20 cellular contexts compared by ENCODE assay signal in the genomic region with DNA sequence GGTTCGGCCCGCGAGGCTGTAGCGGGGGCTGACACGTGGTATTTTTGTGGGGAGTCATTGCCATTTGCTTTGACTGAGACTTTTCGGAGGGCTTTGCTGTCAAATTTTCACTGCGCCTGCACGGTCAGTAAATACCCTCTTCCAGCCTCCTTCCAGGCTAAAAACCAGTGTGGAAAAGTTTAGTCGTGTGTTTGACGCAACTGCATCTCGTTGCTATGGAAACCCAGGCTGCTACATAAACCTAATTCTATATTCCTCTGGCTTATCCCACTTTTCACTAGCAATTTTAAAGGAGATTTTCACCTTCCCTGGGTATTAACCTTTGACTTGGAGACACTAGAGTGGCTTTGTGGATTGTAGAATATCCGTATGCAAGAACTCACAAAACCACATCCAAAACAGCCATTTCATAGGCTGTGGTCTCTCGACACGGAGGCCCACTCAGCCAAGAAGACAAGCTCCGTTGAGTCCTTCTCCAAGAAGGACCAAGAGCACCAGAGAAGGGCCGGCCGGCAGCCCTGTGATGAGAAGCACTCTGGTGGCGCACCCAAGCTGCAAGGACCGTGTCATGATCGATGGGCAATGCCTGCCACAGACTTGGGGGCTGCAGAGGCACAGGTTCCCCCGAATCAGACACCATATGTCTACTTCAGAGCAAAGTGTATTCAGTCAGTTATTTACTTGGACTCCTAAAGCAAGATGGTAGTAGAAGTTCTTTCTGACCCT. TPM values are rescaled to one million over a fixed set of nuclear protein-coding genes. Genes with fewer than 3 reads are reported as not detected.
DNase-seq lines count a peak whose midpoint lies in the region; TF ChIP-seq lines count a peak whose summit lies in the region.
"Had no signal": no experiment of that assay in that cellular context is flagged by ENCODE, and none has a peak within 500 bp of the region (broad histone marks: within the 10 kb centered on the region; RNA-seq: fewer than 3 reads in every experiment).

No MANE protein-coding gene starts in this region.

- peaks cover 15% of the 10 kb centered on the region for H3K4me1 Mint-ChIP-seq in activated CD4-positive, alpha-beta T cell treated with anti-CD3 and anti-CD28 coated beads, Interleukin-2, amount 10 ng/mL, durations not matched to agents 24 days and 14 days
- H3K4me1 Mint-ChIP-seq in neural crest cell, result peaks cover 25% of the 10 kb centered on the region

- CTCF ChIA-PET in RWPE1 (lab: Yijun Ruan, JAX), result interaction anchor here (0.6 to 0.9 kb wide), 2 partner anchors 8 to 283 kb away, joined by 3 to 7 read pairs; no protein-coding TSS in a partner anchor

- DNase-seq in activated CD4-positive, alpha-beta T cell treated with anti-CD3 and anti-CD28 coated beads, Interleukin-2, amount 10 ng/mL, durations not matched to agents 24 days and 14 days, result peak; percentile 52
- DNase-seq in activated CD4-positive, alpha-beta T cell treated with anti-CD3 and anti-CD28 coated beads for 4 hours, result no peak
- DNase-seq in dorsolateral prefrontal cortex (peak in 1 of 10 donors; percentile 16), neural crest cell (ENCODE audit: low read depth, low spot score) (no peak), RWPE1 (ENCODE audit: low spot score) (no peak), MV-4-11 (lab: John Stamatoyannopoulos, UW) (no peak)
- DNase-seq: CD4-positive, CD25-positive, alpha-beta regulatory T cell; COR-L47; DMS 273 treated with DMSO at 0.1 percent for 48 hours; IMR-90; Karpas-422; MG63; NCI-H1105; NCI-H2081; NCI-H2171 treated with DMSO at 0.1 percent for 48 hours; NCI-H446 treated with DMSO at 0.1 percent for 48 hours; NCI-H69 had no signal

- no peak for TF ChIP-seq CTCF in dorsolateral prefrontal cortex (IDR thresholded peaks at IDR 0.05 in 54 of 56, conservative IDR thresholded peaks at IDR 0.05 in 2 of 56; ENCODE audit: low read depth in 1 of 56, partially characterized antibody in 56 of 56)
- no peak for TF ChIP-seq CTCF in neural crest cell (conservative IDR thresholded peaks at IDR 0.05)
- no peak for TF ChIP-seq CTCF in RWPE1 (conservative IDR thresholded peaks at IDR 0.05; ENCODE audit: low read depth)

- H3K27me3 ChIP-seq in dorsolateral prefrontal cortex, result no peaks in the 10 kb centered on the region
- H3K27me3 ChIP-seq: BE2C, MG63 had no signal

- no peaks in the 10 kb centered on the region for H3K36me3 Mint-ChIP-seq in activated CD4-positive, alpha-beta T cell treated with anti-CD3 and anti-CD28 coated beads, Interleukin-2, amount 10 ng/mL, durations not matched to agents 24 days and 14 days (ENCODE audit: low read depth)
- H3K36me3 Mint-ChIP-seq in neural crest cell (ENCODE audit: low read depth), result peaks cover 4% of the 10 kb centered on the region
- H3K36me3 Mint-ChIP-seq: CD4-positive, CD25-positive, alpha-beta regulatory T cell had no signal

- no peak overlapping the region for H3K4me3 ChIP-seq in dorsolateral prefrontal cortex
- H3K4me3 ChIP-seq: MG63 had no signal

- H3K27ac ChIP-seq in dorsolateral prefrontal cortex, result peak overlapping the region in 57 of 59 donors; percentile 31 to 91 (median 79)
- H3K27ac ChIP-seq in temporal lobe (ENCODE audit: low read depth, low read length), result peak overlapping the region; percentile 73
- no peak overlapping the region for H3K27ac ChIP-seq in RWPE1

- H3K9me3 Mint-ChIP-seq in activated CD4-positive, alpha-beta T cell treated with anti-CD3 and anti-CD28 coated beads, Interleukin-2, amount 10 ng/mL, durations not matched to agents 24 days and 14 days, result no peaks in the 10 kb centered on the region
- peaks cover 2% of the 10 kb centered on the region for H3K9me3 Mint-ChIP-seq in neural crest cell

- no peak overlapping the region for H3K27ac Mint-ChIP-seq in activated CD4-positive, alpha-beta T cell treated with anti-CD3 and anti-CD28 coated beads, Interleukin-2, amount 10 ng/mL, durations not matched to agents 24 days and 14 days
- peak overlapping the region; percentile 10 for H3K27ac Mint-ChIP-seq in neural crest cell (ENCODE audit: unreplicated experiment)
- H3K27ac Mint-ChIP-seq: CD4-positive, CD25-positive, alpha-beta regulatory T cell had no signal

- intact Hi-C loops in activated CD4-positive, alpha-beta T cell treated with anti-CD3 and anti-CD28 coated beads, Interleukin-2, amount 10 ng/mL, durations not matched to agents 24 days and 14 days (cut with micrococcal nuclease), result no loop called here
- intact Hi-C loops in dorsolateral prefrontal cortex (cut with DNase I), result loop anchor here (10.0 kb wide), 1 partner anchor 151 kb away; no protein-coding TSS in a partner anchor

- POLR2A ChIA-PET in RWPE1 (lab: Yijun Ruan, JAX; ENCODE audit: low non-redundant PET), result no interaction called here

- H3K27me3 Mint-ChIP-seq in activated CD4-positive, alpha-beta T cell treated with anti-CD3 and anti-CD28 coated beads, Interleukin-2, amount 10 ng/mL, durations not matched to agents 24 days and 14 days, result no peaks in the 10 kb centered on the region
- H3K27me3 Mint-ChIP-seq in neural crest cell (ENCODE audit: low read depth), result no peaks in the 10 kb centered on the region

- no peak overlapping the region for H3K4me3 Mint-ChIP-seq in activated CD4-positive, alpha-beta T cell treated with anti-CD3 and anti-CD28 coated beads, Interleukin-2, amount 10 ng/mL, durations not matched to agents 24 days and 14 days
- H3K4me3 Mint-ChIP-seq in neural crest cell, result no peak overlapping the region
- H3K4me3 Mint-ChIP-seq: CD4-positive, CD25-positive, alpha-beta regulatory T cell had no signal

RNA-seq across cellular contexts. Expression of a gene that starts 38.4 kb away (rescaled TPM):
- total RNA-seq in activated CD4-positive, alpha-beta T cell treated with anti-CD3 and anti-CD28 coated beads, Interleukin-2, amount 10 ng/mL, durations not matched to agents 24 days and 14 days, result 0.61 and 1.2 TPM in 2 replicates
- total RNA-seq in dorsolateral prefrontal cortex (10 to 100 TPM in 35 of 120 experiments, 1 to 10 TPM in 85; 1.8 to 35.2 (median 8.0) TPM), neural crest cell (not detected in 2 replicates), temporal lobe (2.2 TPM)
- total RNA-seq: CD4-positive, CD25-positive, alpha-beta regulatory T cell; H7; IMR-90 had no signal
